Comparison of ENCODE assay signal across 26 cellular contexts in the genomic region with DNA sequence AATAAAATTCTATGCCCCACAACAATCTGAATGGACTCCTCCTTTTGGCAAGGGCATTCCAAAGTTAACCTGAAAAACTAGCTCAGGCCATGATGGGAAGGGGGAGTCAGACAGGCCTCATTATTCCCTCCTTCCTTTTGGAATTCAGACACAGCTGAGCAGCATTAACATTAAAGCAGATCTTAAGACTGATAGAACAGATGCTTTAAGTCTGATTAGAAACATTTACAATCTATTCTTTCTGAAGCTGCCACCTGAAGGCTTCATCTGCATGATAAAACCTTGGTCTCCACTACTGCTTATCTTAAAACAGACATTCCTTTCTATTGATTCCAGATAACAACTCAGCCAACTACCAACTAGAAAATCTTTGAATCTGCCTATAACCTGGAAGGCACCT.
"Had no signal": no experiment of that assay in that cellular context is flagged by ENCODE, and none has a peak within 500 bp of the region (broad histone marks: within the 10 kb centered on the region; RNA-seq: fewer than 3 reads in every experiment).

No MANE protein-coding gene starts in this region.

- H3K4me1 ChIP-seq: gastroesophageal sphincter, left lung, prostate gland, right atrium auricular region, spleen, upper lobe of left lung had no signal

- H3K4me1 Mint-ChIP-seq: activated CD4-positive, alpha-beta T cell treated with anti-CD3 and anti-CD28 coated beads for 36 hours; activated naive CD8-positive, alpha-beta T cell treated with anti-CD3 and anti-CD28 coated beads for 36 hours; naive thymus-derived CD8-positive, alpha-beta T cell had no signal

- H3K27ac ChIP-seq: coronary artery, epithelial cell of prostate, gastroesophageal sphincter, left lung, prostate gland, right atrium auricular region, spleen, upper lobe of left lung had no signal

- H3K36me3 ChIP-seq: prostate gland, right atrium auricular region had no signal

- H3K4me3 Mint-ChIP-seq: activated B cell treated with CpG ODN at 0.5 μM for 24 hours; activated CD4-positive, alpha-beta T cell treated with anti-CD3 and anti-CD28 coated beads for 36 hours; activated naive CD8-positive, alpha-beta T cell treated with anti-CD3 and anti-CD28 coated beads for 36 hours; activated T-cell treated with anti-CD3 and anti-CD28 coated beads, Interleukin-2, amount 50 U/mL, for 24 hours; T-helper 1 cell treated with Interleukin-12 subunit alpha and Interleukin-12 subunit beta and Interleukin-4 antibody, amounts not matched to agents 30 μg/mL and 1 μg/mL, for 36 hours had no signal

- DNase-seq: activated B cell treated with CpG ODN at 0.5 μM for 24 hours; activated CD4-positive, alpha-beta T cell treated with anti-CD3 and anti-CD28 coated beads for 36 hours; activated CD4-positive, alpha-beta T cell treated with anti-CD3 and anti-CD28 coated beads, Interleukin-2, amount 50 U/mL, for 4 hours; activated CD8-positive, alpha-beta memory T cell treated with anti-CD3 and anti-CD28 coated beads for 24 hours; activated CD8-positive, alpha-beta memory T cell treated with anti-CD3 and anti-CD28 coated beads, Interleukin-2, amount 50 U/mL, for 4 hours; activated naive CD4-positive, alpha-beta T cell treated with Interleukin-2 at 50 U/mL for 16 hours; activated naive CD8-positive, alpha-beta T cell treated with anti-CD3 and anti-CD28 coated beads for 36 hours; activated T-cell treated with anti-CD3 and anti-CD28 coated beads, Interleukin-2, amount 50 U/mL, for 24 hours; head of caudate nucleus; hypothalamus; kidney glomerular epithelial cell; left lung; naive thymus-derived CD8-positive, alpha-beta T cell; spleen; stimulated activated CD4-positive, alpha-beta T cell treated with anti-CD3 and anti-CD28 coated beads, Interleukin-4, amount 100 ng/mL, for 1 hour; stimulated activated naive CD4-positive, alpha-beta T cell treated with Interleukin-2 at 50 U/mL for 16 hours; T1000; upper lobe of left lung had no signal

- H3K36me3 Mint-ChIP-seq: activated naive CD8-positive, alpha-beta T cell treated with anti-CD3 and anti-CD28 coated beads for 36 hours; naive thymus-derived CD8-positive, alpha-beta T cell had no signal

- H3K4me3 ChIP-seq: coronary artery, gastroesophageal sphincter, left lung, lung, prostate gland, right atrium auricular region, spleen, upper lobe of left lung had no signal

- H3K9me3 ChIP-seq: gastroesophageal sphincter, prostate gland, upper lobe of left lung had no signal

- H3K27me3 Mint-ChIP-seq: activated B cell treated with CpG ODN at 0.5 μM for 24 hours; activated CD4-positive, alpha-beta T cell treated with anti-CD3 and anti-CD28 coated beads for 36 hours; activated naive CD8-positive, alpha-beta T cell treated with anti-CD3 and anti-CD28 coated beads for 36 hours; activated T-cell treated with anti-CD3 and anti-CD28 coated beads, Interleukin-2, amount 50 U/mL, for 24 hours had no signal

- H3K27ac Mint-ChIP-seq: activated B cell treated with CpG ODN at 0.5 μM for 24 hours; activated CD4-positive, alpha-beta T cell treated with anti-CD3 and anti-CD28 coated beads for 36 hours; activated naive CD8-positive, alpha-beta T cell treated with anti-CD3 and anti-CD28 coated beads for 36 hours; activated T-cell treated with anti-CD3 and anti-CD28 coated beads, Interleukin-2, amount 50 U/mL, for 24 hours; activated T-helper 2 cell treated with anti-CD3 and anti-CD28 coated beads, Interferon-gamma antibody, Interleukin-2, Interleukin-4, amounts not matched to agents 10 μg/mL and 5 μg/mL and 100 μg/mL, durations not matched to agents 14 hours and 24 hours and 36 hours; naive thymus-derived CD8-positive, alpha-beta T cell; T-helper 1 cell treated with Interleukin-12 subunit alpha and Interleukin-12 subunit beta and Interleukin-4 antibody, amounts not matched to agents 30 μg/mL and 1 μg/mL, for 36 hours had no signal

- H3K27me3 ChIP-seq: gastroesophageal sphincter, left lung, right atrium auricular region, spleen, upper lobe of left lung had no signal
